In the genomic region with DNA sequence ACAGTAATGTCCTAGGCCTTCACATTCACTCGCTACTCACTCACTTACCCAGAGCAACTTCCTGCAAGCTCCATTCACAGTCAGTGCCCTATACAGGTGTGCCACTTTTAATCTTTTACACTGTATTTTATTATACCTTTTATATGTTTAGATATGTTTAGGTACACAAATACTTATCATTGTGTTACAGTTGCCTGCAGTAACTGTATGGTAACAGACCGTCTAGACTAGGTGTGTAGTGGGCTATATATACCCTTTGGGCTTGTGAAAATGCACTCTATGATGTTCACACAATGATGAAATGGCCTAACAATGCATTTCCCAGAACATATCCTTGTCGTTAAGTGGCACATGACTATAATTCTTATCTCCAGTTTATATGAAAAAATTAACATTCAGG, we compare ENCODE assay signal across 24 cellular contexts.
"Had no signal": no experiment of that assay in that cellular context is flagged by ENCODE, and none has a peak within 500 bp of the region (broad histone marks: within the 10 kb centered on the region; RNA-seq: fewer than 3 reads in every experiment).

No MANE protein-coding gene starts in this region.

- H3K27me3 ChIP-seq: SJSA1 had no signal

- DNase-seq: IMR-90, Kasumi-1, MM.1S, NCI-H1048, NCI-H1105, NCI-H1417, NCI-H1436 treated with DMSO at 0.1 percent for 48 hours, NCI-H1694, NCI-H187 treated with DMSO at 0.1 percent for 48 hours, NCI-H2029 treated with DMSO at 0.1 percent for 48 hours, NCI-H2171, NCI-H226, NCI-H446, NCI-H510A, NCI-H524 treated with DMSO at 0.1 percent for 48 hours, NCI-H69, NCI-H774, Right ventricle myocardium superior, RPMI8226, SIG-M5 had no signal

- H3K4me3 ChIP-seq: SJSA1, SK-N-MC had no signal

- ATAC-seq: HepG2 had no signal

- FAIRE-seq: HepG2 had no signal

- H3K36me3 ChIP-seq: SJSA1 had no signal

- H3K9me3 ChIP-seq: SJSA1 had no signal

- H3K27ac ChIP-seq: KMS-11, SJSA1, SK-N-MC had no signal

- H3K4me1 ChIP-seq: SJSA1 had no signal
